13 cellular contexts compared by ENCODE assay signal in genomic region chr4:2402941-2403340, GRCh38. TPM values are rescaled to one million over a fixed set of nuclear protein-coding genes. Genes with fewer than 3 reads are reported as not detected.
DNase-seq lines count a peak whose midpoint lies in the region; TF ChIP-seq lines count a peak whose summit lies in the region.
"Had no signal": no experiment of that assay in that cellular context is flagged by ENCODE, and none has a peak within 500 bp of the region (broad histone marks: within the 10 kb centered on the region; RNA-seq: fewer than 3 reads in every experiment).

No MANE protein-coding gene starts in this region.

- H3K4me3 Mint-ChIP-seq in neural progenitor cell = peak overlapping the region; percentile 72

- H3K9me3 Mint-ChIP-seq in neural progenitor cell = peaks cover 4% of the 10 kb centered on the region
- H3K9me3 Mint-ChIP-seq: activated naive CD4-positive, alpha-beta T cell treated with anti-CD3 and anti-CD28 coated beads, Interleukin-2, amount 50 U/mL, for 72 hours had no signal

- TF ChIP-seq CTCF in RWPE1 (conservative IDR thresholded peaks at IDR 0.05; ENCODE audit: low read depth) (no peak), neural progenitor cell (IDR thresholded peaks at IDR 0.05) (no peak)

- peaks cover 27% of the 10 kb centered on the region for H3K27me3 ChIP-seq in neural progenitor cell

- peaks cover 25% of the 10 kb centered on the region for H3K27me3 Mint-ChIP-seq in neural progenitor cell (ENCODE audit: insufficient read depth, low read depth)

- H3K9ac ChIP-seq in neural progenitor cell = no peak overlapping the region

- H3K4me2 ChIP-seq in neural progenitor cell = peak overlapping the region; percentile 80

- CTCF ChIA-PET in RWPE1 (lab: Yijun Ruan, JAX) = interaction anchor here (0.6 kb wide), 1 partner anchor 82 kb away, joined by 3 read pairs; no protein-coding TSS in a partner anchor

- H2AFZ ChIP-seq in neural progenitor cell (replicated peaks) = no peak overlapping the region

- peak overlapping the region; percentile 12; the same call in 1 of the 2 replicates for H3K27ac ChIP-seq in RWPE1
- H3K27ac ChIP-seq in neural progenitor cell = no peak overlapping the region

- H3K4me3 ChIP-seq in neural progenitor cell = peak overlapping the region; percentile 39

- no peaks in the 10 kb centered on the region for H3K9me3 ChIP-seq in neural progenitor cell (ENCODE audit: low read depth)

- peak; percentile 62 for DNase-seq in Ammon's horn (ENCODE audit: low spot score)
- no peak for DNase-seq in RWPE1 (ENCODE audit: low spot score)
- DNase-seq in globus pallidus (ENCODE audit: low spot score) = peak; percentile 83
- DNase-seq in neural progenitor cell (ENCODE audit: low spot score) = no peak
- no peak for DNase-seq in NCI-H510A treated with DMSO at 0.1 percent for 48 hours (lab: John Stamatoyannopoulos, UW)
- no peak for DNase-seq in NCI-H446 (lab: John Stamatoyannopoulos, UW)
- no peak for DNase-seq in DMS53 treated with DMSO at 0.1 percent for 48 hours (lab: John Stamatoyannopoulos, UW; ENCODE audit: unreplicated experiment)
- no peak for DNase-seq in activated naive CD4-positive, alpha-beta T cell (lab: John Stamatoyannopoulos, UW)
- DNase-seq: NCI-H1417 treated with DMSO at 0.1 percent for 48 hours, NCI-H526, Right ventricle myocardium superior had no signal

- H3K36me3 Mint-ChIP-seq in neural progenitor cell = no peaks in the 10 kb centered on the region
- H3K36me3 Mint-ChIP-seq: activated naive CD4-positive, alpha-beta T cell treated with anti-CD3 and anti-CD28 coated beads, Interleukin-2, amount 50 U/mL, for 72 hours had no signal

- peaks cover 43% of the 10 kb centered on the region for H3K4me1 Mint-ChIP-seq in neural progenitor cell

- peaks cover 12% of the 10 kb centered on the region for H4K20me1 ChIP-seq in neural progenitor cell (ENCODE audit: low read depth)

- peaks cover 17% of the 10 kb centered on the region for H3F3A ChIP-seq in neural progenitor cell (ENCODE audit: low read depth)

- H3K79me2 ChIP-seq in neural progenitor cell (ENCODE audit: low read depth) = no peaks in the 10 kb centered on the region

- peaks cover 22% of the 10 kb centered on the region for H3K4me1 ChIP-seq in neural progenitor cell

- POLR2A ChIA-PET in RWPE1 (lab: Yijun Ruan, JAX; ENCODE audit: low non-redundant PET) = no interaction called here

- H3K36me3 ChIP-seq in neural progenitor cell = no peaks in the 10 kb centered on the region

- H3K27ac Mint-ChIP-seq in neural progenitor cell = peak overlapping the region; percentile 78
- H3K27ac Mint-ChIP-seq: activated naive CD4-positive, alpha-beta T cell treated with anti-CD3 and anti-CD28 coated beads, Interleukin-2, amount 50 U/mL, for 72 hours had no signal

RNA-seq across cellular contexts. Expression of gene ZFYVE28, which starts 15.5 kb away (rescaled TPM):
- total RNA-seq in neural progenitor cell (ENCODE audit: low replicate concordance) = 0.39 and 0.93 TPM in 2 replicates

RNA-seq across cellular contexts. Expression of gene CFAP99, which starts 15.8 kb away (rescaled TPM):
- not detected in 2 replicates for total RNA-seq in neural progenitor cell (ENCODE audit: low replicate concordance)
- total RNA-seq: activated CD8-positive, alpha-beta memory T cell treated with anti-CD3 and anti-CD28 coated beads for 36 hours; activated naive CD4-positive, alpha-beta T cell treated with anti-CD3 and anti-CD28 coated beads, Interleukin-2, amount 50 U/mL, for 72 hours; Right ventricle myocardium superior had no signal

Comparison
In these comparisons a context has a peak if more than half of its experiments do, and no peak if none do; other contexts are left out.
1. DNase-seq: peak in Ammon's horn (single experiment) and globus pallidus (single experiment); none in RWPE1 (single experiment), neural progenitor cell (single experiment), NCI-H510A treated with DMSO at 0.1 percent for 48 hours (single experiment), NCI-H446 (0 of 2), DMS53 treated with DMSO at 0.1 percent for 48 hours (single experiment) and activated naive CD4-positive, alpha-beta T cell (0 of 4).